ENCODE assay signal across 16 cellular contexts in the genomic region with DNA sequence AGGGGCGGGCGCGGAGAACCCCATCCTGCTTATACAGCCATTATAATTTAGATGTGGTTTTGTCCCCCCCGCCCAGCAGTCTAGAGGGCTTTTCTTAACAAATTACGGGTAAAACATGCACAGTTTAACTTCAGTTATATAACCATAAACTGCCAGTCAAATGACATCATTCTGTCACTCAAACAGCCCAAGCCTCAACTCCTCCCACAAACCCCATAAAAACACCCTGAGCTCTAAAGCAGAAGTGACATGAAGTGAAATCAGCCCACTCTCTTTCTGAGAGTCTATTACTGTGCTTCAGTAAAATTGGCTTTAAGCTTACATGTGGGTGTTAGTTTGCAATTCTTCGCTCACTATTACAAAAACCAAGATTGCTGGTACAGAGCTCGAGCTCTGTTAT.
A peak's percentile ranks its signal among the peaks of the same experiment; 100 is the strongest.
DNase-seq lines count a peak whose midpoint lies in the region; ATAC-seq and TF ChIP-seq lines count a peak whose summit lies in the region.
"Had no signal": no experiment of that assay in that cellular context is flagged by ENCODE, and none has a peak within 500 bp of the region (broad histone marks: within the 10 kb centered on the region; RNA-seq: fewer than 3 reads in every experiment).

No MANE protein-coding gene starts in this region.

- no peak for TF ChIP-seq CTCF in omental fat pad (IDR thresholded peaks at IDR 0.05)

- peak; percentile 15 to 36 for DNase-seq in Kasumi-1 (lab: John Stamatoyannopoulos, UW)
- peak; percentile 3 for DNase-seq in left kidney (ENCODE audit: low read depth, low spot score)
- DNase-seq in COLO668 (lab: John Stamatoyannopoulos, UW; ENCODE audit: unreplicated experiment), result no peak
- no peak for DNase-seq in omental fat pad (ENCODE audit: low spot score)
- DNase-seq in KG1 (lab: John Stamatoyannopoulos, UW), result no peak
- DNase-seq: activated CD4-positive, alpha-beta T cell treated with anti-CD3 and anti-CD28 coated beads, Interleukin-2, amount 10 ng/mL, durations not matched to agents 24 days and 14 days; activated naive CD8-positive, alpha-beta T cell treated with anti-CD3 and anti-CD28 coated beads, Interleukin-2, amount 10 ng/mL, durations not matched to agents 7 days and 5 days; activated T-cell treated with anti-CD3 and anti-CD28 coated beads, Interleukin-2, amount 50 U/mL, for 1 hour; midbrain; NCI-H1417; NCI-H226; right cardiac atrium; stimulated activated CD4-positive, alpha-beta T cell treated with anti-CD3 and anti-CD28 coated beads, Interleukin-2, amount 100 ng/mL, for 24 hours had no signal

- peak; percentile 95 for ATAC-seq in GM18858 (IDR thresholded peaks at IDR 0.05; ENCODE audit: unreplicated experiment)
- ATAC-seq in HG02623 (IDR thresholded peaks at IDR 0.05; ENCODE audit: unreplicated experiment), result peak; percentile 78
- no peak for ATAC-seq in HG02678 (IDR thresholded peaks at IDR 0.05; ENCODE audit: unreplicated experiment)
- ATAC-seq in omental fat pad (ENCODE audit: low FRiP score), result no peak
- ATAC-seq: right cardiac atrium had no signal

Comparison
In these comparisons a context has a peak if more than half of its experiments do, and no peak if none do; other contexts are left out.
1. ATAC-seq: peak in GM18858 (single experiment) and HG02623 (single experiment); none in HG02678 (single experiment) and omental fat pad (single experiment).
2. DNase-seq: peak in Kasumi-1 (2 of 2) and left kidney (single experiment); none in COLO668 (single experiment), omental fat pad (single experiment) and KG1 (single experiment).